20 cellular contexts compared by ENCODE assay signal in genomic region chr11:85736121-85736520, GRCh38. TPM values are rescaled to one million over a fixed set of nuclear protein-coding genes. Genes with fewer than 3 reads are reported as not detected.
DNase-seq lines count a peak whose midpoint lies in the region; ATAC-seq and TF ChIP-seq lines count a peak whose summit lies in the region.
"Had no signal": no experiment of that assay in that cellular context is flagged by ENCODE, and none has a peak within 500 bp of the region (broad histone marks: within the 10 kb centered on the region; RNA-seq: fewer than 3 reads in every experiment).

No MANE protein-coding gene starts in this region.

- WGBS in stomach, 5 donors, result 41 to 68% (median 58%) methylated on average over 3 of the region's 3 CpGs

- intact Hi-C loops in PC-3 (cut with micrococcal nuclease) (no loop called here), stomach (cut with DNase I; ENCODE audit: low total_unique reads) (no loop called here)
- intact Hi-C loops in naive thymus-derived CD4-positive, alpha-beta T cell (cut with micrococcal nuclease), result no loop called here

- ATAC-seq in PC-3, result no peak
- no peak for ATAC-seq in effector memory CD8-positive, alpha-beta T cell (replicated peaks)
- ATAC-seq in activated T-cell treated with anti-CD3 and anti-CD28 coated beads, Interleukin-2, amount 50 U/mL, for 4 hours, result no peak
- ATAC-seq in naive thymus-derived CD4-positive, alpha-beta T cell, result no peak
- ATAC-seq: activated CD4-positive, alpha-beta T cell treated with anti-CD3 and anti-CD28 coated beads for 36 hours; activated naive CD4-positive, alpha-beta T cell treated with anti-CD3 and anti-CD28 coated beads, Interleukin-2, amount 50 U/mL, for 72 hours; GM23338 had no signal

- H4K20me1 ChIP-seq in PC-3 (ENCODE audit: low read length), result no peaks in the 10 kb centered on the region

- DNase-seq in PC-3 (no peak), mesothelial cell of epicardium (ENCODE audit: low spot score in 2 of 2, unreplicated experiment in 2 of 2) (no peak), stomach (no peak), NCI-H748 (lab: John Stamatoyannopoulos, UW; ENCODE audit: unreplicated experiment) (no peak)
- no peak for DNase-seq in effector memory CD8-positive, alpha-beta T cell
- DNase-seq in activated T-cell treated with anti-CD3 and anti-CD28 coated beads, Interleukin-2, amount 50 U/mL, for 4 hours, result no peak
- no peak for DNase-seq in naive thymus-derived CD4-positive, alpha-beta T cell
- DNase-seq: activated CD4-positive, alpha-beta T cell treated with anti-CD3 and anti-CD28 coated beads for 36 hours; CD4-positive, alpha-beta memory T cell; DMS79 treated with DMSO at 0.1 percent for 48 hours; effector memory CD4-positive, alpha-beta T cell; NCI-H748 treated with DMSO at 0.1 percent for 48 hours; nephron progenitor cell; OCI-M1; SHP77 treated with DMSO at 0.1 percent for 48 hours; substantia nigra had no signal

- H3K9ac ChIP-seq in PC-3 (ENCODE audit: low read length), result no peak overlapping the region

- TF ChIP-seq CTCF in PC-3 (conservative IDR thresholded peaks at IDR 0.05; ENCODE audit: low read depth, low read length), result no peak
- no peak for TF ChIP-seq CTCF in mesothelial cell of epicardium (IDR thresholded peaks at IDR 0.05; ENCODE audit: unreplicated experiment)
- no peak for TF ChIP-seq CTCF in stomach (IDR thresholded peaks at IDR 0.05)

- no peak overlapping the region for H3K4me3 ChIP-seq in PC-3 (ENCODE audit: low read length)
- no peak overlapping the region for H3K4me3 ChIP-seq in stomach
- H3K4me3 ChIP-seq in naive thymus-derived CD4-positive, alpha-beta T cell (ENCODE audit: low read length), result no peak overlapping the region
- H3K4me3 ChIP-seq: GM23338 had no signal

- no peaks in the 10 kb centered on the region for H3K27me3 Mint-ChIP-seq in effector memory CD8-positive, alpha-beta T cell
- H3K27me3 Mint-ChIP-seq in mesothelial cell of epicardium (ENCODE audit: low read depth), result no peaks in the 10 kb centered on the region
- H3K27me3 Mint-ChIP-seq in activated T-cell treated with anti-CD3 and anti-CD28 coated beads, Interleukin-2, amount 50 U/mL, for 4 hours (ENCODE audit: low read depth), result no peaks in the 10 kb centered on the region
- no peaks in the 10 kb centered on the region for H3K27me3 Mint-ChIP-seq in naive thymus-derived CD4-positive, alpha-beta T cell
- H3K27me3 Mint-ChIP-seq: activated CD4-positive, alpha-beta T cell treated with anti-CD3 and anti-CD28 coated beads for 36 hours; CD4-positive, alpha-beta memory T cell; central memory CD8-positive, alpha-beta T cell; IgD-negative memory B cell had no signal

- no peaks in the 10 kb centered on the region for H3K9me2 ChIP-seq in PC-3 (replicated peaks; ENCODE audit: low read length)

- H3K27ac ChIP-seq in PC-3 (ENCODE audit: low read length) (no peak overlapping the region), stomach (peak overlapping the region in 3 of 5 donors; percentile 0 to 51 (median 28))
- H3K27ac ChIP-seq in naive thymus-derived CD4-positive, alpha-beta T cell (ENCODE audit: low read depth, low read length), result no peak overlapping the region

- no peak overlapping the region for H3K4me3 Mint-ChIP-seq in effector memory CD8-positive, alpha-beta T cell
- no peak overlapping the region for H3K4me3 Mint-ChIP-seq in mesothelial cell of epicardium
- H3K4me3 Mint-ChIP-seq in activated T-cell treated with anti-CD3 and anti-CD28 coated beads, Interleukin-2, amount 50 U/mL, for 4 hours, result no peak overlapping the region
- no peak overlapping the region for H3K4me3 Mint-ChIP-seq in naive thymus-derived CD4-positive, alpha-beta T cell
- H3K4me3 Mint-ChIP-seq: activated CD4-positive, alpha-beta T cell treated with anti-CD3 and anti-CD28 coated beads for 36 hours; central memory CD8-positive, alpha-beta T cell; GM23338; IgD-negative memory B cell; nephron progenitor cell had no signal

- no peak for TF ChIP-seq POLR2A in stomach (IDR thresholded peaks at IDR 0.05)

- no peak overlapping the region for H2AFZ ChIP-seq in PC-3 (ENCODE audit: low read length)
- H2AFZ ChIP-seq: GM23338 had no signal

- CTCF ChIA-PET in PC-3 (lab: Charles Lee), result no interaction called here
- CTCF ChIA-PET in naive thymus-derived CD4-positive, alpha-beta T cell (lab: Charles Lee), result no interaction called here

- peaks cover 38 to 48% of the 10 kb centered on the region in 2 donors for H3K4me1 Mint-ChIP-seq in effector memory CD8-positive, alpha-beta T cell (ENCODE audit: low read depth in 2 of 2)
- H3K4me1 Mint-ChIP-seq in mesothelial cell of epicardium, result peaks cover 36% of the 10 kb centered on the region
- peaks cover 33% of the 10 kb centered on the region for H3K4me1 Mint-ChIP-seq in activated T-cell treated with anti-CD3 and anti-CD28 coated beads, Interleukin-2, amount 50 U/mL, for 4 hours (ENCODE audit: low read depth)
- peaks cover 17 to 52% (median 29%) of the 10 kb centered on the region in 7 donors for H3K4me1 Mint-ChIP-seq in naive thymus-derived CD4-positive, alpha-beta T cell
- H3K4me1 Mint-ChIP-seq: IgD-negative memory B cell had no signal

- no peaks in the 10 kb centered on the region for H3K9me3 Mint-ChIP-seq in effector memory CD8-positive, alpha-beta T cell
- H3K9me3 Mint-ChIP-seq in mesothelial cell of epicardium, result peaks cover 5% of the 10 kb centered on the region
- H3K9me3 Mint-ChIP-seq in activated T-cell treated with anti-CD3 and anti-CD28 coated beads, Interleukin-2, amount 50 U/mL, for 4 hours, result no peaks in the 10 kb centered on the region
- H3K9me3 Mint-ChIP-seq in naive thymus-derived CD4-positive, alpha-beta T cell, result peaks cover 0 to 4% (median 0%) of the 10 kb centered on the region in 11 donors
- H3K9me3 Mint-ChIP-seq: activated naive CD4-positive, alpha-beta T cell treated with anti-CD3 and anti-CD28 coated beads, Interleukin-2, amount 50 U/mL, for 72 hours; central memory CD8-positive, alpha-beta T cell; GM23338; IgD-negative memory B cell had no signal

- H3K36me3 Mint-ChIP-seq in effector memory CD8-positive, alpha-beta T cell (ENCODE audit: insufficient read depth), result peaks cover 28% of the 10 kb centered on the region
- no peaks in the 10 kb centered on the region for H3K36me3 Mint-ChIP-seq in mesothelial cell of epicardium
- H3K36me3 Mint-ChIP-seq in activated T-cell treated with anti-CD3 and anti-CD28 coated beads, Interleukin-2, amount 50 U/mL, for 4 hours (ENCODE audit: insufficient read depth), result peaks cover 14% of the 10 kb centered on the region
- H3K36me3 Mint-ChIP-seq in naive thymus-derived CD4-positive, alpha-beta T cell, result peaks cover 0 to 59% (median 39%) of the 10 kb centered on the region in 5 donors
- H3K36me3 Mint-ChIP-seq: activated naive CD4-positive, alpha-beta T cell treated with anti-CD3 and anti-CD28 coated beads, Interleukin-2, amount 50 U/mL, for 72 hours; IgD-negative memory B cell had no signal

- H3K4me2 ChIP-seq in PC-3 (ENCODE audit: low read length), result 0 out of 2 replicates have a peak overlapping the region, but pooled peaks have one; percentile 5
- H3K4me2 ChIP-seq: GM23338 had no signal

- H3K9me3 ChIP-seq in PC-3 (ENCODE audit: low read length), result no peaks in the 10 kb centered on the region
- no peaks in the 10 kb centered on the region for H3K9me3 ChIP-seq in stomach
- no peaks in the 10 kb centered on the region for H3K9me3 ChIP-seq in naive thymus-derived CD4-positive, alpha-beta T cell (ENCODE audit: control insufficient read depth in 2 of 3, low read length in 3 of 3)

- H3F3A ChIP-seq in PC-3 (ENCODE audit: low read length, unreplicated experiment), result no peaks in the 10 kb centered on the region

- BruUV-seq in PC-3 (replicated peaks; lab: Mats Ljungman, UMichigan), result no TSS peak

- H3K79me2 ChIP-seq in PC-3 (ENCODE audit: low read length), result no peaks in the 10 kb centered on the region

- no peaks in the 10 kb centered on the region for H3K27me3 ChIP-seq in PC-3 (ENCODE audit: low read length)
- no peaks in the 10 kb centered on the region for H3K27me3 ChIP-seq in stomach
- no peaks in the 10 kb centered on the region for H3K27me3 ChIP-seq in naive thymus-derived CD4-positive, alpha-beta T cell (ENCODE audit: control insufficient read depth in 2 of 2, insufficient read depth in 2 of 2, low read length in 2 of 2)

- H3K4me1 ChIP-seq in PC-3 (ENCODE audit: insufficient read depth, low read length), result peaks cover 28% of the 10 kb centered on the region
- peaks cover 0 to 9% (median 2%) of the 10 kb centered on the region in 4 donors for H3K4me1 ChIP-seq in stomach
- H3K4me1 ChIP-seq in naive thymus-derived CD4-positive, alpha-beta T cell (ENCODE audit: control insufficient read depth in 2 of 2, insufficient read depth in 2 of 2, low read length in 2 of 2), result peaks cover 13 to 35% of the 10 kb centered on the region in 2 donors

- TF ChIP-seq EP300 in stomach (IDR thresholded peaks at IDR 0.05), result no peak

- H3K36me3 ChIP-seq in PC-3 (ENCODE audit: low read depth, low read length) (peaks cover 18% of the 10 kb centered on the region), stomach (peaks cover 0 to 27% (median 13%) of the 10 kb centered on the region in 4 donors)
- H3K36me3 ChIP-seq in naive thymus-derived CD4-positive, alpha-beta T cell (ENCODE audit: control insufficient read depth in 2 of 3, insufficient read depth in 3 of 3, low read length in 3 of 3), result peaks cover 0 to 4% (median 0%) of the 10 kb centered on the region in 3 experiments

- peak overlapping the region; percentile 41 to 72 for H3K27ac Mint-ChIP-seq in effector memory CD8-positive, alpha-beta T cell
- peak overlapping the region; percentile 88 for H3K27ac Mint-ChIP-seq in mesothelial cell of epicardium
- no peak overlapping the region for H3K27ac Mint-ChIP-seq in naive thymus-derived CD4-positive, alpha-beta T cell
- H3K27ac Mint-ChIP-seq: activated CD4-positive, alpha-beta T cell treated with anti-CD3 and anti-CD28 coated beads for 36 hours; activated naive CD4-positive, alpha-beta T cell treated with anti-CD3 and anti-CD28 coated beads, Interleukin-2, amount 50 U/mL, for 72 hours; GM23338; IgD-negative memory B cell; nephron progenitor cell had no signal

- POLR2A ChIA-PET in PC-3 (lab: Charles Lee; ENCODE audit: unreplicated experiment), result no interaction called here
- POLR2A ChIA-PET in naive thymus-derived CD4-positive, alpha-beta T cell (lab: Charles Lee), result interaction anchor here (0.9 kb wide), 1 partner anchor 8 kb away, joined by 4 read pairs; no protein-coding TSS in a partner anchor

RNA-seq across cellular contexts. Expression of gene CCDC89, which starts 50.1 kb away (rescaled TPM):
- total RNA-seq in PC-3 (2014; rRNA removed) (0.55 TPM in 1 of 2 replicates, not detected in the other), mesothelial cell of epicardium (1.3 to 2.7 TPM (median 1.5 TPM) in 3 replicates), stomach (10 to 100 TPM in 1 of 5 donors, 1 to 10 TPM in 3, under 1 TPM in 1; 0.58 to 10.4 (median 4.2) TPM)
- polyA plus RNA-seq in stomach, result under 1 TPM; 0.25 to 0.46 (median 0.37) TPM
- not detected for total RNA-seq in activated T-cell treated with anti-CD3 and anti-CD28 coated beads, Interleukin-2, amount 50 U/mL, for 4 hours
- total RNA-seq in naive thymus-derived CD4-positive, alpha-beta T cell, result 1 to 10 TPM in 1 of 5 experiments, under 1 TPM in 1, not detected in 3; 0.73 to 1.2 TPM
- polyA plus RNA-seq in naive thymus-derived CD4-positive, alpha-beta T cell, result not detected
- total RNA-seq: activated CD4-positive, alpha-beta T cell treated with anti-CD3 and anti-CD28 coated beads for 36 hours; activated naive CD4-positive, alpha-beta T cell treated with anti-CD3 and anti-CD28 coated beads, Interleukin-2, amount 50 U/mL, for 72 hours had no signal
- polyA plus RNA-seq: CD4-positive, alpha-beta memory T cell; GM23338; IgD-negative memory B cell had no signal

Comparison
In these comparisons a context has a peak if more than half of its experiments do, and no peak if none do; other contexts are left out.
1. H3K27ac ChIP-seq: peak in stomach (3 of 5); none in PC-3 (single experiment) and naive thymus-derived CD4-positive, alpha-beta T cell (single experiment).
2. H3K27ac Mint-ChIP-seq: peak in effector memory CD8-positive, alpha-beta T cell (2 of 2) and mesothelial cell of epicardium (single experiment); none in naive thymus-derived CD4-positive, alpha-beta T cell (0 of 9).